Comparison of ENCODE assay signal across 8 cellular contexts in the genomic region with DNA sequence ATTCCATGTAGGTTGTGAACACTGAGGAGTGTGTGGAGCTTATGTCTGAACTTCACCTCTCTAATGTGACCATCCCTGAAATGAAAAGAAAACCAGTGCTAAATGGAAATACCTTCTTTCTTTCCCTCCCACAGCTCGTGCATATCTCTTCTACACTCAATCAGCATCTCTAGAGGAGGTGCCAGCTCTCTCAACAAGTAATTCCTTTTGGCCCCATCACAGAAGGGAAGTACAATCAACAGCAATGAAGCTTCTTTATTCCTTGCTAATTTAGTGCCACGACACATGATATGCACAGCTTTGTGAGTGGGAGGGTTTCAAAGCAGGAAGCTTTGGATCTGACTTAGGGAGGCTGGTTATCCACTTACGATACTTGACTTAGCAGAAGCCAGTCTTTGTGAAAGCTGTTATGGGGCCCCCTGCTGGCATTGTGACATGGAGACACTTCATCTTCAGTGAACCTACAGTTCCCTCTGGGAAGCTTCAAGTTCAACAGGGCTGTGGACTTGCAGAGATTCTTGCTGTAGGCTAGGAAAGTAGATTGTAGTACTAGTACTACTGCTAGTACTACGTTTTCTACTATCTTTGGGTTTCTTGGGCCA.
DNase-seq lines count a peak whose midpoint lies in the region; ATAC-seq and TF ChIP-seq lines count a peak whose summit lies in the region.

No MANE protein-coding gene starts in this region.

- no peak overlapping the region for H3K4me3 ChIP-seq in SK-N-MC

- peaks cover 20% of the 10 kb centered on the region for H3K4me1 Mint-ChIP-seq in type B pancreatic cell (ENCODE audit: unreplicated experiment)

- peaks cover 12% of the 10 kb centered on the region for H3K9me3 Mint-ChIP-seq in type B pancreatic cell

- H3K4me3 Mint-ChIP-seq in type B pancreatic cell, result no peak overlapping the region

- no peaks in the 10 kb centered on the region for H3K27me3 Mint-ChIP-seq in type B pancreatic cell

- H3K9me3 ChIP-seq in SK-N-MC (ENCODE audit: low read depth, low read length), result no peaks in the 10 kb centered on the region

- no peaks in the 10 kb centered on the region for H3K36me3 ChIP-seq in SK-N-MC (ENCODE audit: insufficient read depth, low read length)

- H3K27ac ChIP-seq in SK-N-MC, result peak overlapping the region; percentile 62; the same call in 1 of the 2 replicates

- DNase-seq in A172 (ENCODE audit: low spot score), result peak; percentile 6
- peak; percentile 62 for DNase-seq in KBM-7
- peak; percentile 60 for DNase-seq in SK-N-MC (ENCODE audit: low read depth, low spot score)
- peak; percentile 35 to 69 for DNase-seq in dermis microvascular lymphatic vessel endothelial cell (ENCODE audit: low read depth in 2 of 2)
- DNase-seq in medulla oblongata (ENCODE audit: extremely low spot score), result peak; percentile 70
- DNase-seq in type B pancreatic cell (ENCODE audit: extremely low spot score, unreplicated experiment), result peak; percentile 69

- H3K27ac Mint-ChIP-seq in type B pancreatic cell, result no peak overlapping the region

- no peaks in the 10 kb centered on the region for H3K36me3 Mint-ChIP-seq in type B pancreatic cell

- peak; percentile 77 for TF ChIP-seq CTCF in GM12873 (IDR thresholded peaks at IDR 0.05; ENCODE audit: insufficient read depth, low read depth, low read length, missing control alignments)
- peak; percentile 64 for TF ChIP-seq CTCF in type B pancreatic cell (conservative IDR thresholded peaks at IDR 0.05)

- in situ Hi-C loops in KBM-7 (cut with MboI; ENCODE audit: low pct_unique_long_range_greater_than_20kb, low sequenced_read_pairs), result no loop called here

- no peak overlapping the region for H3K9ac ChIP-seq in SK-N-MC (ENCODE audit: insufficient read length)

- ATAC-seq in HG02973 (IDR thresholded peaks at IDR 0.05; ENCODE audit: unreplicated experiment), result no peak

Comparison
In these comparisons a context has a peak if more than half of its experiments do, and no peak if none do; other contexts are left out.
1. DNase-seq: peak in every context shown above with its lines; median percentile 70 in medulla oblongata; 69 in type B pancreatic cell; 62 in KBM-7; 60 in SK-N-MC; 52 in dermis microvascular lymphatic vessel endothelial cell; 6 in A172.